Comparison of ENCODE assay signal across 9 cellular contexts in genomic region chr15:85639752-85640381, GRCh38.
DNase-seq lines count a peak whose midpoint lies in the region; ATAC-seq and TF ChIP-seq lines count a peak whose summit lies in the region.
"Had no signal": no experiment of that assay in that cellular context is flagged by ENCODE, and none has a peak within 500 bp of the region (broad histone marks: within the 10 kb centered on the region; RNA-seq: fewer than 3 reads in every experiment).

No MANE protein-coding gene starts in this region.

- H3K9me3 Mint-ChIP-seq in GM23338 (no peaks in the 10 kb centered on the region), Caco-2 (ENCODE audit: unreplicated experiment) (no peaks in the 10 kb centered on the region)
- no peaks in the 10 kb centered on the region for H3K9me3 Mint-ChIP-seq in activated CD4-positive, alpha-beta memory T cell treated with anti-CD3 and anti-CD28 coated beads for 36 hours

- no peaks in the 10 kb centered on the region for H3F3A ChIP-seq in GM23338 (replicated peaks; ENCODE audit: low read depth)

- H3K27me3 ChIP-seq in GM23338 (ENCODE audit: insufficient read depth) (no peaks in the 10 kb centered on the region), lung (ENCODE audit: control insufficient read depth, insufficient read depth) (no peaks in the 10 kb centered on the region), Caco-2 (replicated peaks; ENCODE audit: control insufficient read depth, insufficient read depth, low read length) (no peaks in the 10 kb centered on the region)
- H3K27me3 ChIP-seq: heart right ventricle had no signal

- no peak overlapping the region for H3K4me2 ChIP-seq in GM23338

- no peaks in the 10 kb centered on the region for H4K20me1 ChIP-seq in GM23338 (replicated peaks; ENCODE audit: insufficient read depth)

- H3K4me3 ChIP-seq in GM23338, result no peak overlapping the region
- H3K4me3 ChIP-seq in lung, result no peak overlapping the region
- H3K4me3 ChIP-seq in Caco-2 (ENCODE audit: low read depth, low read length), result no peak overlapping the region
- H3K4me3 ChIP-seq: heart right ventricle had no signal

- POLR2A ChIA-PET in GM10248 (lab: Yijun Ruan, JAX), result no interaction called here
- POLR2A ChIA-PET in activated CD4-positive, alpha-beta memory T cell treated with anti-CD3 and anti-CD28 coated beads for 36 hours (lab: Charles Lee), result interaction anchor here (0.8 to 1.3 kb wide), 3 partner anchors 14 to 62 kb away, joined by 3 read pairs; no protein-coding TSS in a partner anchor
- POLR2A ChIA-PET in Caco-2 (lab: Charles Lee), result no interaction called here

- H2AFZ ChIP-seq in GM23338, result no peak overlapping the region

- CTCF ChIA-PET in GM10248 (lab: Yijun Ruan, JAX), result interaction anchor here (1.0 to 1.2 kb wide), 3 partner anchors 17 to 164 kb away, joined by 3 to 4 read pairs (median 4); no protein-coding TSS in a partner anchor
- CTCF ChIA-PET in activated CD4-positive, alpha-beta memory T cell treated with anti-CD3 and anti-CD28 coated beads for 36 hours (lab: Charles Lee), result interaction anchor here (0.7 to 1.0 kb wide), 3 partner anchors 8 to 240 kb away, joined by 3 to 4 read pairs (median 3); no protein-coding TSS in a partner anchor
- CTCF ChIA-PET in Caco-2 (lab: Charles Lee), result interaction anchor here (0.6 kb wide), 1 partner anchor 648 kb away, joined by 3 read pairs; no protein-coding TSS in a partner anchor

- H3K4me1 Mint-ChIP-seq in GM23338 (peaks cover 3% of the 10 kb centered on the region), Caco-2 (ENCODE audit: low read depth, unreplicated experiment) (peaks cover 11% of the 10 kb centered on the region)
- peaks cover 60% of the 10 kb centered on the region for H3K4me1 Mint-ChIP-seq in activated CD4-positive, alpha-beta memory T cell treated with anti-CD3 and anti-CD28 coated beads for 36 hours (ENCODE audit: low read depth)

- H3K4me1 ChIP-seq in GM23338 (ENCODE audit: insufficient read depth) (peaks cover 4% of the 10 kb centered on the region; the same call in 1 of the 2 replicates), lung (ENCODE audit: control insufficient read depth in 2 of 2, insufficient read depth in 2 of 2, low read length in 2 of 2) (peaks cover 4 to 20% of the 10 kb centered on the region in 2 donors), Caco-2 (no peaks in the 10 kb centered on the region)

- ATAC-seq in GM23338 (no peak), lung (ENCODE audit: insufficient read depth, low FRiP score) (peak; percentile 69), HG02678 (IDR thresholded peaks at IDR 0.05; ENCODE audit: unreplicated experiment) (no peak)

- no peak overlapping the region for H3K27ac ChIP-seq in GM23338 (ENCODE audit: low read depth)
- peak overlapping the region in 1 of 2 donors; percentile 77 for H3K27ac ChIP-seq in lung (ENCODE audit: low read depth in 1 of 2, low read length in 1 of 2)

- peak; percentile 32 for DNase-seq in GM10248 (ENCODE audit: extremely low spot score)
- DNase-seq in GM23338 (ENCODE audit: low spot score), result no peak
- DNase-seq in activated CD4-positive, alpha-beta memory T cell treated with anti-CD3 and anti-CD28 coated beads for 36 hours, result no peak
- no peak for DNase-seq in lung (ENCODE audit: low spot score)
- DNase-seq in Caco-2, result no peak
- no peak for DNase-seq in LoVo (ENCODE audit: low spot score)
- no peak for DNase-seq in stimulated activated CD4-positive, alpha-beta T cell treated with anti-CD3 and anti-CD28 coated beads, Interleukin-1b, Interleukin-23, amount 100 ng/mL, for 48 hours
- DNase-seq: heart right ventricle had no signal

- intact Hi-C loops in activated CD4-positive, alpha-beta memory T cell treated with anti-CD3 and anti-CD28 coated beads for 36 hours (cut with micrococcal nuclease), result no loop called here
- intact Hi-C loops in Caco-2 (cut with micrococcal nuclease; ENCODE audit: unreplicated experiment), result no loop called here

- H3K27me3 Mint-ChIP-seq in GM23338 (ENCODE audit: insufficient read depth, low read depth, poor library complexity) (no peaks in the 10 kb centered on the region), Caco-2 (ENCODE audit: insufficient read depth, unreplicated experiment) (no peaks in the 10 kb centered on the region)
- H3K27me3 Mint-ChIP-seq in activated CD4-positive, alpha-beta memory T cell treated with anti-CD3 and anti-CD28 coated beads for 36 hours, result no peaks in the 10 kb centered on the region

- no peak overlapping the region for H3K4me3 Mint-ChIP-seq in GM23338
- no peak overlapping the region for H3K4me3 Mint-ChIP-seq in activated CD4-positive, alpha-beta memory T cell treated with anti-CD3 and anti-CD28 coated beads for 36 hours
- H3K4me3 Mint-ChIP-seq in Caco-2 (ENCODE audit: unreplicated experiment), result no peak overlapping the region

- H3K27ac Mint-ChIP-seq in GM23338 (peak overlapping the region; percentile 37; the same call in 1 of the 2 replicates), Caco-2 (ENCODE audit: unreplicated experiment) (no peak overlapping the region)
- peak overlapping the region; percentile 68 for H3K27ac Mint-ChIP-seq in activated CD4-positive, alpha-beta memory T cell treated with anti-CD3 and anti-CD28 coated beads for 36 hours

- no peaks in the 10 kb centered on the region for H3K9me2 ChIP-seq in GM23338 (ENCODE audit: insufficient read depth)

- H3K79me2 ChIP-seq in GM23338 (replicated peaks; ENCODE audit: insufficient read depth), result no peaks in the 10 kb centered on the region

- BruUV-seq in Caco-2 (replicated peaks; lab: Mats Ljungman, UMichigan), result no TSS peak

- 53 to 74% methylated on average over 3 of the region's 3 CpGs for WGBS in lung, 2 donors

- H3K9me3 ChIP-seq in lung (ENCODE audit: control insufficient read depth in 2 of 2, insufficient read depth in 1 of 2, low read length in 1 of 2), result no peaks in the 10 kb centered on the region
- no peaks in the 10 kb centered on the region for H3K9me3 ChIP-seq in Caco-2
- H3K9me3 ChIP-seq: heart right ventricle had no signal

- TF ChIP-seq CTCF in GM10248 (IDR thresholded peaks at IDR 0.05; ENCODE audit: control extremely low read depth, extremely low read depth, low read depth, missing control alignments) (no peak), GM23338 (conservative IDR thresholded peaks at IDR 0.05; ENCODE audit: low read depth in 2 of 2) (no peak), lung (IDR thresholded peaks at IDR 0.05; ENCODE audit: control extremely low read depth, extremely low read depth) (no peak), Caco-2 (IDR thresholded peaks at IDR 0.05; ENCODE audit: insufficient read depth in 1 of 2, low read depth in 1 of 2, low read length in 1 of 2, severe bottlenecking in 1 of 2, unreplicated experiment in 1 of 2) (no peak)

- H3K36me3 Mint-ChIP-seq in GM23338 (ENCODE audit: low read depth), result no peaks in the 10 kb centered on the region
- H3K36me3 Mint-ChIP-seq in activated CD4-positive, alpha-beta memory T cell treated with anti-CD3 and anti-CD28 coated beads for 36 hours, result peaks cover 31% of the 10 kb centered on the region
- H3K36me3 Mint-ChIP-seq in Caco-2 (ENCODE audit: insufficient read depth, unreplicated experiment), result peaks cover 26% of the 10 kb centered on the region

- H3K36me3 ChIP-seq in GM23338 (ENCODE audit: insufficient read depth) (no peaks in the 10 kb centered on the region), lung (ENCODE audit: control insufficient read depth in 2 of 2, insufficient read depth in 2 of 2, low read length in 2 of 2) (peaks cover 13% of the 10 kb centered on the region in 2 donors), Caco-2 (ENCODE audit: control insufficient read depth, insufficient read depth, low read length) (no peaks in the 10 kb centered on the region; the same call in 1 of the 2 replicates)

TF ChIP-seq in GM23338, 12 proteins besides CTCF, POLR2A, EP300 and RAD21:
- no peak for TF ChIP-seq ZNF114 (CRISPR knock-in tag; IDR thresholded peaks at IDR 0.05)
